In the genomic region with DNA sequence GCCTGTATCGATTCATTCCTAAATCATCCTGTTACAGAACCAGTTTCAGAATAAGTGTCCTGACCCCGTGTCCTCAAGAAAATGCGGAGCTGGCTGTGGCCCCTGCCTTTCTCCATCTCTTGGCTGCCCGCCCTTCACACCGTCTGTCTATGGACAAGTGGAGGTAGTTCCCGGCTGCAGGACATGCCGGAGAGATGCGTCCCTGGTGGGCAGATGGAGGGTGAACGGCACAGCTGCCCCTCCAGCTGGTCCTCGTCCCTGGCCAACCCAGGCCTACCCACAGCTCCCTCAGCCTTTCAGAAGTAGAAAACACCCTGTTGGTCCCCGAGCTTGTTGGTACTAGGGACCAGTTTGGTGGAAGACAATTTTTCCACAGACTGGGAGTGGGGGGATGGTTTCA, we compare ENCODE assay signal across 17 cellular contexts. TPM values are rescaled to one million over a fixed set of nuclear protein-coding genes. Genes with fewer than 3 reads are reported as not detected.
DNase-seq lines count a peak whose midpoint lies in the region; ATAC-seq and TF ChIP-seq lines count a peak whose summit lies in the region.
"Had no signal": no experiment of that assay in that cellular context is flagged by ENCODE, and none has a peak within 500 bp of the region (broad histone marks: within the 10 kb centered on the region; RNA-seq: fewer than 3 reads in every experiment).

No MANE protein-coding gene starts in this region.

- TF ChIP-seq CTCF in IMR-90 (conservative IDR thresholded peaks at IDR 0.05; ENCODE audit: low read depth, low read length) = no peak
- no peak for TF ChIP-seq CTCF in coronary artery (IDR thresholded peaks at IDR 0.05)
- TF ChIP-seq CTCF in osteocyte (IDR thresholded peaks at IDR 0.05) = no peak

- TF ChIP-seq RAD21 in IMR-90 (IDR thresholded peaks at IDR 0.05; ENCODE audit: low read length) = no peak

- H3K4me3 ChIP-seq in IMR-90 (ENCODE audit: insufficient read depth, low read depth, low read length) (no peak overlapping the region), coronary artery (no peak overlapping the region)

- no peak overlapping the region for H3K18ac ChIP-seq in IMR-90 (ENCODE audit: low read depth, low read length)

- WGBS in IMR-90 (ENCODE audit: extremely low coverage in 2 of 2, insufficient read length in 1 of 2), 2 experiments = 100% methylated on average over 1 of the region's 11 CpGs; no CpG with 5 or more reads in 1 of the 2 experiments

- no peak overlapping the region for H3K9ac ChIP-seq in IMR-90 (ENCODE audit: low read depth, low read length)

- H2BK5ac ChIP-seq in IMR-90 (ENCODE audit: low read depth, low read length, poor library complexity, severe bottlenecking) = no peak overlapping the region

- ATAC-seq in IMR-90 (ENCODE audit: low read depth) = no peak
- no peak for ATAC-seq in GM21367 (IDR thresholded peaks at IDR 0.05; ENCODE audit: unreplicated experiment)
- ATAC-seq: Panc1 had no signal

- H3K9me1 ChIP-seq in IMR-90 (ENCODE audit: insufficient read depth, low read length) = peaks cover 9% of the 10 kb centered on the region; the same call in 1 of the 2 replicates

- peaks cover 63% of the 10 kb centered on the region for H3K4me1 Mint-ChIP-seq in osteocyte (ENCODE audit: unreplicated experiment)

- H4K91ac ChIP-seq in IMR-90 (ENCODE audit: insufficient read depth, low read depth, low read length) = no peak overlapping the region; the same call in 1 of the 2 replicates

- H3K27me3 ChIP-seq in IMR-90 (ENCODE audit: control insufficient read depth, insufficient read depth, low read length) = no peaks in the 10 kb centered on the region

- peak overlapping the region; percentile 4; the same call in 1 of the 2 replicates for H3K4ac ChIP-seq in IMR-90 (ENCODE audit: low read depth, low read length)

- no peaks in the 10 kb centered on the region for H3K9me3 ChIP-seq in IMR-90 (ENCODE audit: control insufficient read depth, insufficient read depth, low read length)

- H2BK120ac ChIP-seq in IMR-90 (ENCODE audit: low read depth, low read length) = no peak overlapping the region; the same call in 1 of the 2 replicates

- H3K36me3 ChIP-seq in IMR-90 (ENCODE audit: control insufficient read depth, insufficient read depth, low read length) = peaks cover 62% of the 10 kb centered on the region

- no peak overlapping the region for H3K27ac ChIP-seq in IMR-90 (ENCODE audit: insufficient read depth, low read length)
- H3K27ac ChIP-seq in coronary artery = no peak overlapping the region

- no peak overlapping the region for H4K5ac ChIP-seq in IMR-90 (ENCODE audit: low read depth, low read length)

- in situ Hi-C loops in IMR-90 (cut with MboI; ENCODE audit: low sequenced_read_pairs) = no loop called here

- no peak overlapping the region for H3K23ac ChIP-seq in IMR-90 (ENCODE audit: low read depth, low read length)

- H4K8ac ChIP-seq in IMR-90 (ENCODE audit: low read depth in 2 of 2, low read length in 2 of 2) = no peak overlapping the region

- H2AFZ ChIP-seq in IMR-90 (replicated peaks; ENCODE audit: low read length, poor library complexity) = no peak overlapping the region

- H3K27ac Mint-ChIP-seq in osteocyte (ENCODE audit: unreplicated experiment) = peak overlapping the region; percentile 97
- H3K27ac Mint-ChIP-seq: B cell; CD4-positive, alpha-beta T cell had no signal

- no TSS peak for BruUV-seq in IMR-90 (replicated peaks; lab: Mats Ljungman, UMichigan)

- CTCF ChIA-PET in IMR-90 (lab: Yijun Ruan, JAX) = interaction anchor here (0.7 kb wide), 1 partner anchor 225 kb away, joined by 3 read pairs; no protein-coding TSS in a partner anchor

- intact Hi-C loops in IMR-90 (cut with micrococcal nuclease) = no loop called here

- dilution Hi-C loops in IMR-90 (cut with HindIII; ENCODE audit: low sequenced_read_pairs, unreplicated experiment) = no loop called here

- no peak overlapping the region for H3K4me2 ChIP-seq in IMR-90 (ENCODE audit: low read depth, low read length)

- H3K79me1 ChIP-seq in IMR-90 (ENCODE audit: low read depth in 1 of 2, low read length in 2 of 2) = peaks cover 4 to 54% of the 10 kb centered on the region in 2 experiments

- no peak overlapping the region for H2AK9ac ChIP-seq in IMR-90 (replicated peaks; ENCODE audit: low read depth, low read length, poor library complexity)

- no peak overlapping the region for H3K14ac ChIP-seq in IMR-90 (replicated peaks; ENCODE audit: low read depth, low read length)

- no peak for TF ChIP-seq POLR2A in IMR-90 (IDR thresholded peaks at IDR 0.05; ENCODE audit: low read depth, low read length)

- no peak overlapping the region for H3K56ac ChIP-seq in IMR-90 (ENCODE audit: extremely low read depth, insufficient read depth, low read length)

- no peak overlapping the region for H2BK15ac ChIP-seq in IMR-90 (ENCODE audit: low read depth, low read length)

- peaks cover 37% of the 10 kb centered on the region for H3K36me3 Mint-ChIP-seq in osteocyte (ENCODE audit: unreplicated experiment)

- no peaks in the 10 kb centered on the region for H4K20me1 ChIP-seq in IMR-90 (ENCODE audit: insufficient read depth, low read length)

- H3K27me3 Mint-ChIP-seq in osteocyte (ENCODE audit: unreplicated experiment) = no peaks in the 10 kb centered on the region

- no peaks in the 10 kb centered on the region for H3K9me3 Mint-ChIP-seq in osteocyte (ENCODE audit: unreplicated experiment)
- H3K9me3 Mint-ChIP-seq: CD4-positive, alpha-beta T cell had no signal

- peaks cover 12% of the 10 kb centered on the region for H3K4me1 ChIP-seq in IMR-90 (ENCODE audit: control insufficient read depth, insufficient read depth, low read length)

- no peak overlapping the region for H2AK5ac ChIP-seq in IMR-90 (ENCODE audit: low read depth, low read length)

- H3K4me3 Mint-ChIP-seq in osteocyte (ENCODE audit: unreplicated experiment) = no peak overlapping the region
- H3K4me3 Mint-ChIP-seq: B cell; CD4-positive, alpha-beta T cell had no signal

- H2BK20ac ChIP-seq in IMR-90 (ENCODE audit: low read depth, low read length) = no peak overlapping the region

- POLR2A ChIA-PET in IMR-90 (lab: Charles Lee; ENCODE audit: unreplicated experiment) = no interaction called here

- peak; percentile 84 for DNase-seq in DMS 273 treated with DMSO at 0.1 percent for 48 hours (lab: John Stamatoyannopoulos, UW)
- no peak for DNase-seq in IMR-90
- DNase-seq in coronary artery (ENCODE audit: low spot score) = peak; percentile 69
- peak; percentile 67 for DNase-seq in osteocyte (ENCODE audit: extremely low spot score, unreplicated experiment)
- DNase-seq in NCI-H1105 (lab: John Stamatoyannopoulos, UW) = no peak
- no peak for DNase-seq in mucosa of gallbladder (ENCODE audit: low spot score)
- DNase-seq: DND-41, GDM1, GOT3, KBM-7, NCI-H1436, NCI-H2081, NCI-H510A treated with DMSO at 0.1 percent for 48 hours had no signal

TF ChIP-seq in IMR-90, 13 proteins besides CTCF, POLR2A, EP300 and RAD21:
- TF ChIP-seq CHD1 (IDR thresholded peaks at IDR 0.05; ENCODE audit: low read depth, low read length) = no peak

RNA-seq across cellular contexts. Expression of gene EXOC3, which starts 14.8 kb away (rescaled TPM):
- total RNA-seq in IMR-90 (2012; rRNA removed) (47.5 and 50.8 TPM in 2 replicates), osteocyte (70.0 and 81.4 TPM in 2 replicates), mucosa of gallbladder (71.6 TPM)
- polyA plus RNA-seq in IMR-90 (2012; rRNA removed) = 34.0 and 35.1 TPM in 2 replicates
- 15.1 and 18.7 TPM in 2 replicates for polyA plus RNA-seq in IMR-90 (2012; cell fraction: cytosol; rRNA removed)
- polyA plus RNA-seq in IMR-90 (2012; cell fraction: nucleus; rRNA removed; ENCODE audit: low replicate concordance) = 108 and 144 TPM in 2 replicates

Comparison
In these comparisons a context has a peak if more than half of its experiments do, and no peak if none do; other contexts are left out.
1. DNase-seq: peak in DMS 273 treated with DMSO at 0.1 percent for 48 hours (single experiment), coronary artery (single experiment) and osteocyte (single experiment); none in IMR-90 (single experiment), NCI-H1105 (single experiment) and mucosa of gallbladder (single experiment).